ENCODE assay signal across 17 cellular contexts in genomic region chr1:159839135-159839849, GRCh38. TPM values are rescaled to one million over a fixed set of nuclear protein-coding genes. Genes with fewer than 3 reads are reported as not detected.
DNase-seq lines count a peak whose midpoint lies in the region; ATAC-seq, FAIRE-seq and TF ChIP-seq lines count a peak whose summit lies in the region.
"Had no signal": no experiment of that assay in that cellular context is flagged by ENCODE, and none has a peak within 500 bp of the region (broad histone marks: within the 10 kb centered on the region; RNA-seq: fewer than 3 reads in every experiment).

No MANE protein-coding gene starts in this region.

- no TSS peak for BruUV-seq in HepG2 (replicated peaks; lab: Mats Ljungman, UMichigan)

- POLR2A ChIA-PET in HepG2 (lab: Yijun Ruan, JAX): no interaction called here

- 21% methylated on average over 5 of the region's 5 CpGs for WGBS in HepG2 (ENCODE audit: low lambda C conversion rate)

- no peaks in the 10 kb centered on the region for H3K27me3 Mint-ChIP-seq in stimulated activated naive CD8-positive, alpha-beta T cell treated with anti-CD3 and anti-CD28 coated beads, Interleukin-15, amount 100 ng/mL, for 72 hours

- H3K9me3 Mint-ChIP-seq in stimulated activated naive CD8-positive, alpha-beta T cell treated with anti-CD3 and anti-CD28 coated beads, Interleukin-15, amount 100 ng/mL, for 72 hours: no peaks in the 10 kb centered on the region

- H3K79me2 ChIP-seq in HepG2 (ENCODE audit: insufficient read depth, low read length): no peaks in the 10 kb centered on the region

- no peak overlapping the region for H3K9ac ChIP-seq in HepG2 (ENCODE audit: insufficient read depth, low read depth, low read length)

- H3K27me3 ChIP-seq in brain microvascular endothelial cell (replicated peaks): no peaks in the 10 kb centered on the region
- H3K27me3 ChIP-seq in HepG2 (ENCODE audit: control insufficient read depth in 1 of 2, insufficient read depth in 2 of 2, low read length in 2 of 2): no peaks in the 10 kb centered on the region; a peak in 3 of 5 replicates
- H3K27me3 ChIP-seq: MG63, ovary had no signal

- CTCF ChIA-PET in HepG2 (lab: Yijun Ruan, JAX; ENCODE audit: low intra/inter-chr PET ratio, low total read pairs): no interaction called here

- TF ChIP-seq CTCF in brain microvascular endothelial cell (IDR thresholded peaks at IDR 0.05; ENCODE audit: low read depth, low read length, missing control alignments) (no peak), HepG2 (CRISPR knock-in tag; IDR thresholded peaks at IDR 0.05) (no peak)

- H4K20me1 ChIP-seq in HepG2 (ENCODE audit: insufficient read depth, low read length): no peaks in the 10 kb centered on the region

- no peak overlapping the region for H3K4me3 Mint-ChIP-seq in stimulated activated naive CD8-positive, alpha-beta T cell treated with anti-CD3 and anti-CD28 coated beads, Interleukin-15, amount 100 ng/mL, for 72 hours

- no peak overlapping the region for H3K27ac Mint-ChIP-seq in stimulated activated naive CD8-positive, alpha-beta T cell treated with anti-CD3 and anti-CD28 coated beads, Interleukin-15, amount 100 ng/mL, for 72 hours

- no peak overlapping the region for H3K27ac ChIP-seq in brain microvascular endothelial cell
- no peak overlapping the region for H3K27ac ChIP-seq in HepG2 (ENCODE audit: extremely low read length, insufficient read depth, low read length)
- H3K27ac ChIP-seq: ovary had no signal

- TF ChIP-seq RAD21 in HepG2 (CRISPR knock-in tag; IDR thresholded peaks at IDR 0.05): no peak

- no peak for FAIRE-seq in HepG2 (lab: Jason Lieb, UNC)

- peaks cover 30% of the 10 kb centered on the region for H3K4me1 Mint-ChIP-seq in stimulated activated naive CD8-positive, alpha-beta T cell treated with anti-CD3 and anti-CD28 coated beads, Interleukin-15, amount 100 ng/mL, for 72 hours

- H3K4me2 ChIP-seq in HepG2 (ENCODE audit: low read depth, low read length): no peak overlapping the region

- H3K4me1 ChIP-seq in HepG2 (ENCODE audit: insufficient read depth, low read length): no peaks in the 10 kb centered on the region
- H3K4me1 ChIP-seq: HAP-1 had no signal

- no peak overlapping the region for H2AFZ ChIP-seq in HepG2 (ENCODE audit: low read length)

- TF ChIP-seq EP300 in HepG2 (IDR thresholded peaks at IDR 0.05; ENCODE audit: low read depth in 2 of 2, low read length in 2 of 2) (no peak), HepG2 (CRISPR knock-in tag; IDR thresholded peaks at IDR 0.05; ENCODE audit: borderline replicate concordance) (no peak)

- H3K4me3 ChIP-seq in brain microvascular endothelial cell (ENCODE audit: low read depth, low read length): no peak overlapping the region
- H3K4me3 ChIP-seq in HepG2 (replicated peaks in 1 of 3; ENCODE audit: insufficient read depth in 1 of 3, low read depth in 2 of 3, low read length in 3 of 3): no peak overlapping the region
- H3K4me3 ChIP-seq: HAP-1, lung, MG63, ovary had no signal

- peak; percentile 17 for ATAC-seq in stimulated activated naive CD8-positive, alpha-beta T cell treated with anti-CD3 and anti-CD28 coated beads, Interleukin-15, Interleukin-2, amounts not matched to agents 100 U/mL and 50 U/mL, for 24 hours
- ATAC-seq in stimulated activated naive CD8-positive, alpha-beta T cell treated with anti-CD3 and anti-CD28 coated beads, Interleukin-15, amount 100 ng/mL, for 72 hours: no peak
- ATAC-seq in GM21723 (IDR thresholded peaks at IDR 0.05; ENCODE audit: unreplicated experiment): peak; percentile 79
- ATAC-seq in HG03159 (IDR thresholded peaks at IDR 0.05; ENCODE audit: unreplicated experiment): peak; percentile 85
- no peak for ATAC-seq in HepG2

- no peak for DNase-seq in stimulated activated naive CD8-positive, alpha-beta T cell treated with anti-CD3 and anti-CD28 coated beads, Interleukin-15, Interleukin-2, amounts not matched to agents 100 U/mL and 50 U/mL, for 24 hours
- no peak for DNase-seq in stimulated activated naive CD8-positive, alpha-beta T cell treated with anti-CD3 and anti-CD28 coated beads, Interleukin-15, amount 100 ng/mL, for 72 hours
- DNase-seq in midbrain (lab: John Stamatoyannopoulos, UW): no peak
- no peak for DNase-seq in brain microvascular endothelial cell
- DNase-seq in HepG2 (ENCODE audit: low spot score): no peak
- DNase-seq in HCEC 1CT: no peak
- DNase-seq: activated CD4-positive, alpha-beta T cell treated with anti-CD3 and anti-CD28 coated beads, Interleukin-2, amount 50 U/mL, for 1 hour; DND-41; MG63; NCI-H524 treated with DMSO at 0.1 percent for 48 hours; ovary; stimulated activated CD4-positive, alpha-beta T cell treated with anti-CD3 and anti-CD28 coated beads, Interleukin-4, amount 100 ng/mL, for 24 hours had no signal

- H3K9me3 ChIP-seq in HepG2 (ENCODE audit: low read length): no peaks in the 10 kb centered on the region
- H3K9me3 ChIP-seq: HAP-1, ovary had no signal

- H3K36me3 ChIP-seq in brain microvascular endothelial cell (replicated peaks) (no peaks in the 10 kb centered on the region), HepG2 (replicated peaks in 1 of 2; ENCODE audit: control insufficient read depth in 1 of 2, insufficient read depth in 2 of 2, low read length in 2 of 2) (no peaks in the 10 kb centered on the region)
- H3K36me3 ChIP-seq: HAP-1, MG63, ovary had no signal

- TF ChIP-seq POLR2A in HepG2 (IDR thresholded peaks at IDR 0.05; ENCODE audit: insufficient read depth in 1 of 2, low read depth in 2 of 2, low read length in 2 of 2): no peak

- intact Hi-C loops in HepG2 (cut with micrococcal nuclease; ENCODE audit: unreplicated experiment): no loop called here

- in situ Hi-C loops in brain microvascular endothelial cell (cut with HindIII; ENCODE audit: low pct_ligation_motif_present, low sequenced_read_pairs) (no loop called here), HepG2 (cut with HindIII; ENCODE audit: extremely low pct_ligation_motif_present, low pct_unique_long_range_greater_than_20kb) (no loop called here)

RNA-seq across cellular contexts. Expression of gene SLAMF8, which starts 12.6 kb away (rescaled TPM):
- not detected in 2 replicates for total RNA-seq in HepG2 (2016; rRNA removed; fragmentation: Illumina TruSeq; extraction: Trizol)
- not detected in 2 replicates for total RNA-seq in HepG2 (2016; cell fraction: cytosol; rRNA removed; fragmentation: Illumina TruSeq; extraction: Trizol; ENCODE audit: low read depth)
- not detected in 2 replicates for total RNA-seq in HepG2 (2016; cell fraction: insoluble cytoplasmic fraction; rRNA removed; fragmentation: Illumina TruSeq; extraction: Trizol)
- total RNA-seq in HepG2 (2016; cell fraction: membrane; rRNA removed; fragmentation: Illumina TruSeq; extraction: Trizol): not detected in 2 replicates
- total RNA-seq in HepG2 (2016; cell fraction: nucleus; rRNA removed; fragmentation: Illumina TruSeq; extraction: Trizol): not detected in 2 replicates
- polyA plus RNA-seq in HepG2 (2011; rRNA removed): not detected in 2 replicates
- polyA plus RNA-seq in HepG2 (2011; cell fraction: cytosol; rRNA removed): not detected in 2 replicates
- polyA plus RNA-seq in HepG2 (2011; cell fraction: nucleus; rRNA removed): not detected in 2 replicates
- polyA plus RNA-seq in HepG2 (2012): not detected in 2 replicates
- not detected in 2 replicates for polyA plus RNA-seq in HepG2 (2016; cell fraction: cytosol; fragmentation: Illumina TruSeq; extraction: Trizol; ENCODE audit: low read depth)
- not detected in 2 replicates for polyA plus RNA-seq in HepG2 (2016; cell fraction: insoluble cytoplasmic fraction; fragmentation: Illumina TruSeq; extraction: Trizol; ENCODE audit: low read depth)
- polyA plus RNA-seq in HepG2 (2016; cell fraction: membrane; fragmentation: Illumina TruSeq; extraction: Trizol; ENCODE audit: low read depth): not detected in 2 replicates
- not detected in 2 replicates for polyA plus RNA-seq in HepG2 (2016; cell fraction: nucleus; fragmentation: Illumina TruSeq; extraction: Trizol; ENCODE audit: insufficient read depth, low read depth)
- polyA minus RNA-seq in HepG2 (2011; rRNA and poly(A)+ RNA removed; ENCODE audit: low replicate concordance): not detected in 2 replicates
- not detected in 2 replicates for polyA minus RNA-seq in HepG2 (2011; cell fraction: cytosol; rRNA and poly(A)+ RNA removed)
- not detected in 2 replicates for polyA minus RNA-seq in HepG2 (2011; cell fraction: nucleus; rRNA and poly(A)+ RNA removed)
- total RNA-seq: SK-MEL-5 had no signal

RNA-seq across cellular contexts. Expression of gene VSIG8, which starts 23.2 kb away (rescaled TPM):
- total RNA-seq in HepG2 (2016; rRNA removed; fragmentation: Illumina TruSeq; extraction: Trizol): not detected in 2 replicates
- not detected in 2 replicates for total RNA-seq in HepG2 (2016; cell fraction: cytosol; rRNA removed; fragmentation: Illumina TruSeq; extraction: Trizol; ENCODE audit: low read depth)
- not detected in 2 replicates for total RNA-seq in HepG2 (2016; cell fraction: insoluble cytoplasmic fraction; rRNA removed; fragmentation: Illumina TruSeq; extraction: Trizol)
- not detected in 2 replicates for total RNA-seq in HepG2 (2016; cell fraction: membrane; rRNA removed; fragmentation: Illumina TruSeq; extraction: Trizol)
- total RNA-seq in HepG2 (2016; cell fraction: nucleus; rRNA removed; fragmentation: Illumina TruSeq; extraction: Trizol): not detected in 2 replicates
- polyA plus RNA-seq in HepG2 (2011; rRNA removed): not detected in 2 replicates
- not detected in 2 replicates for polyA plus RNA-seq in HepG2 (2011; cell fraction: cytosol; rRNA removed)
- polyA plus RNA-seq in HepG2 (2011; cell fraction: nucleus; rRNA removed): not detected in 2 replicates
- polyA plus RNA-seq in HepG2 (2012): not detected in 2 replicates
- polyA plus RNA-seq in HepG2 (2016; cell fraction: cytosol; fragmentation: Illumina TruSeq; extraction: Trizol; ENCODE audit: low read depth): not detected in 2 replicates
- polyA plus RNA-seq in HepG2 (2016; cell fraction: insoluble cytoplasmic fraction; fragmentation: Illumina TruSeq; extraction: Trizol; ENCODE audit: low read depth): not detected in 2 replicates
- not detected in 2 replicates for polyA plus RNA-seq in HepG2 (2016; cell fraction: membrane; fragmentation: Illumina TruSeq; extraction: Trizol; ENCODE audit: low read depth)
- polyA plus RNA-seq in HepG2 (2016; cell fraction: nucleus; fragmentation: Illumina TruSeq; extraction: Trizol; ENCODE audit: insufficient read depth, low read depth): not detected in 2 replicates
- polyA minus RNA-seq in HepG2 (2011; rRNA and poly(A)+ RNA removed; ENCODE audit: low replicate concordance): not detected in 2 replicates
- not detected in 2 replicates for polyA minus RNA-seq in HepG2 (2011; cell fraction: cytosol; rRNA and poly(A)+ RNA removed)
- polyA minus RNA-seq in HepG2 (2011; cell fraction: nucleus; rRNA and poly(A)+ RNA removed): not detected in 2 replicates
- total RNA-seq: SK-MEL-5 had no signal

RNA-seq across cellular contexts. Expression of gene FCRL6, which starts 37.1 kb away (rescaled TPM):
- total RNA-seq in HepG2 (2016; rRNA removed; fragmentation: Illumina TruSeq; extraction: Trizol): not detected in 2 replicates
- total RNA-seq in HepG2 (2016; cell fraction: cytosol; rRNA removed; fragmentation: Illumina TruSeq; extraction: Trizol; ENCODE audit: low read depth): not detected in 2 replicates
- not detected in 2 replicates for total RNA-seq in HepG2 (2016; cell fraction: insoluble cytoplasmic fraction; rRNA removed; fragmentation: Illumina TruSeq; extraction: Trizol)
- not detected in 2 replicates for total RNA-seq in HepG2 (2016; cell fraction: membrane; rRNA removed; fragmentation: Illumina TruSeq; extraction: Trizol)
- total RNA-seq in HepG2 (2016; cell fraction: nucleus; rRNA removed; fragmentation: Illumina TruSeq; extraction: Trizol): not detected in 2 replicates
- polyA plus RNA-seq in HepG2 (2011; rRNA removed): not detected in 2 replicates
- not detected in 2 replicates for polyA plus RNA-seq in HepG2 (2011; cell fraction: cytosol; rRNA removed)
- not detected in 2 replicates for polyA plus RNA-seq in HepG2 (2011; cell fraction: nucleus; rRNA removed)
- not detected in 2 replicates for polyA plus RNA-seq in HepG2 (2012)
- not detected in 2 replicates for polyA plus RNA-seq in HepG2 (2016; cell fraction: cytosol; fragmentation: Illumina TruSeq; extraction: Trizol; ENCODE audit: low read depth)
- polyA plus RNA-seq in HepG2 (2016; cell fraction: insoluble cytoplasmic fraction; fragmentation: Illumina TruSeq; extraction: Trizol; ENCODE audit: low read depth): not detected in 2 replicates
- not detected in 2 replicates for polyA plus RNA-seq in HepG2 (2016; cell fraction: membrane; fragmentation: Illumina TruSeq; extraction: Trizol; ENCODE audit: low read depth)
- not detected in 2 replicates for polyA plus RNA-seq in HepG2 (2016; cell fraction: nucleus; fragmentation: Illumina TruSeq; extraction: Trizol; ENCODE audit: insufficient read depth, low read depth)
- polyA minus RNA-seq in HepG2 (2011; rRNA and poly(A)+ RNA removed; ENCODE audit: low replicate concordance): not detected in 2 replicates
- polyA minus RNA-seq in HepG2 (2011; cell fraction: cytosol; rRNA and poly(A)+ RNA removed): not detected in 2 replicates
- polyA minus RNA-seq in HepG2 (2011; cell fraction: nucleus; rRNA and poly(A)+ RNA removed): not detected in 2 replicates
- total RNA-seq: SK-MEL-5 had no signal

RNA-seq across cellular contexts. Expression of gene DUSP23, which starts 58.5 kb away (rescaled TPM):
- not detected in 2 replicates for total RNA-seq in HepG2 (2016; rRNA removed; fragmentation: Illumina TruSeq; extraction: Trizol)
- not detected in 2 replicates for total RNA-seq in HepG2 (2016; cell fraction: cytosol; rRNA removed; fragmentation: Illumina TruSeq; extraction: Trizol; ENCODE audit: low read depth)
- total RNA-seq in HepG2 (2016; cell fraction: insoluble cytoplasmic fraction; rRNA removed; fragmentation: Illumina TruSeq; extraction: Trizol): not detected in 2 replicates
- not detected in 2 replicates for total RNA-seq in HepG2 (2016; cell fraction: membrane; rRNA removed; fragmentation: Illumina TruSeq; extraction: Trizol)
- total RNA-seq in HepG2 (2016; cell fraction: nucleus; rRNA removed; fragmentation: Illumina TruSeq; extraction: Trizol): not detected in 2 replicates
- not detected in 2 replicates for polyA plus RNA-seq in HepG2 (2011; rRNA removed)
- polyA plus RNA-seq in HepG2 (2011; cell fraction: cytosol; rRNA removed): not detected in 2 replicates
- polyA plus RNA-seq in HepG2 (2011; cell fraction: nucleus; rRNA removed): not detected in 2 replicates
- polyA plus RNA-seq in HepG2 (2012): not detected in 2 replicates
- not detected in 2 replicates for polyA plus RNA-seq in HepG2 (2016; cell fraction: cytosol; fragmentation: Illumina TruSeq; extraction: Trizol; ENCODE audit: low read depth)
- polyA plus RNA-seq in HepG2 (2016; cell fraction: insoluble cytoplasmic fraction; fragmentation: Illumina TruSeq; extraction: Trizol; ENCODE audit: low read depth): not detected in 2 replicates
- polyA plus RNA-seq in HepG2 (2016; cell fraction: membrane; fragmentation: Illumina TruSeq; extraction: Trizol; ENCODE audit: low read depth): not detected in 2 replicates
- not detected in 2 replicates for polyA plus RNA-seq in HepG2 (2016; cell fraction: nucleus; fragmentation: Illumina TruSeq; extraction: Trizol; ENCODE audit: insufficient read depth, low read depth)
- polyA minus RNA-seq in HepG2 (2011; rRNA and poly(A)+ RNA removed; ENCODE audit: low replicate concordance): not detected in 2 replicates
- not detected in 2 replicates for polyA minus RNA-seq in HepG2 (2011; cell fraction: cytosol; rRNA and poly(A)+ RNA removed)
- polyA minus RNA-seq in HepG2 (2011; cell fraction: nucleus; rRNA and poly(A)+ RNA removed): not detected in 2 replicates

Comparison
In these comparisons a context has a peak if more than half of its experiments do, and no peak if none do; other contexts are left out.
1. ATAC-seq: peak in stimulated activated naive CD8-positive, alpha-beta T cell treated with anti-CD3 and anti-CD28 coated beads, Interleukin-15, Interleukin-2, amounts not matched to agents 100 U/mL and 50 U/mL, for 24 hours (single experiment), GM21723 (single experiment) and HG03159 (single experiment); none in stimulated activated naive CD8-positive, alpha-beta T cell treated with anti-CD3 and anti-CD28 coated beads, Interleukin-15, amount 100 ng/mL, for 72 hours (single experiment) and HepG2 (single experiment).